ENCODE assay signal across 8 cellular contexts in the genomic region with DNA sequence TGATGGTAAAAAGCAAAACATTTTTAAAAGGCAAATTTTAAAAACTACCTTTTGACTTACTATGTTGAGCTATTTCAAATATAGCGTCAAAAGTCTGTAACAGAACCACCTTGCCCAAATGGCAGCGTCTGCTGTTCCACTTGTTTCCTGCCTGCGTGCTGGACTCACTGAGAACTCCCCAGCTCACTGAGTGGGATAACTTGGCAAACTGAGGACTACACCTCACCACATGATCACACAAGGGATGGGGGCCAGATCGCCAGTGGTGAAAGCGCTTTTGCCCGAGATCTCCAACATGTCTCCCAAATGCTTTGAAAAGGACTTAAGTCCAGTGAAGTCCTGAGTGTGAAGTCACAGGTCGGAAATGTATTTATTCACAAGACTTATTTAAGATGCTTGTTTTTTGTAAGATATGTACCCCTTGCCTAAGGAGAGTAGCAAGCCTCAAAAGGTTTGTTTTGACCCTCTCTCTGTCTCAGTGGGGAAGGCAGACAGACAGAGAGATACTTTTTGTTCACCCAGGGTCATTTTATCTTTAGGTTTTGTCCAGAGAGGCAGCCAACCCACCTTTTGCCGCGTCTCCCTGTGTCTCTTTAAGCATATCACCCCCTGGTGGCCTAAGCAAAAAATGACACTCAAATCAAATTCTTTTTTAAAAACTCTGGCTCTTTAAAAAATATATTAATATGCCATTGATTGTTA.
A peak's percentile ranks its signal among the peaks of the same experiment; 100 is the strongest.
DNase-seq lines count a peak whose midpoint lies in the region; ATAC-seq and TF ChIP-seq lines count a peak whose summit lies in the region.

No MANE protein-coding gene starts in this region.

- POLR2A ChIA-PET in HCT116 (lab: Charles Lee): no interaction called here

- no peaks in the 10 kb centered on the region for H4K20me1 ChIP-seq in HCT116 (ENCODE audit: insufficient read depth)

- H2AFZ ChIP-seq in HCT116 (ENCODE audit: low read depth, low read length, poor library complexity, severe bottlenecking): no peak overlapping the region

- H3K4me1 ChIP-seq in HCT116 (ENCODE audit: control insufficient read depth in 1 of 2, insufficient read depth in 2 of 2, low read length in 2 of 2) (no peaks in the 10 kb centered on the region), ovary (ENCODE audit: insufficient read depth) (peaks cover 18% of the 10 kb centered on the region)

- peak; percentile 22 for DNase-seq in Daoy (ENCODE audit: low read depth)
- DNase-seq in HCT116 (ENCODE audit: low read depth, low spot score): peak; percentile 15
- peak; percentile 55 for DNase-seq in OCI-M1 (lab: John Stamatoyannopoulos, UW)
- DNase-seq in erythroblast (lab: John Stamatoyannopoulos, UW): peak; percentile 40 to 53
- DNase-seq in ovary: no peak
- DNase-seq in NCI-H774 (lab: John Stamatoyannopoulos, UW): no peak

- H3K9me2 ChIP-seq in HCT116 (ENCODE audit: insufficient read depth): no peaks in the 10 kb centered on the region

- H3K79me2 ChIP-seq in HCT116 (ENCODE audit: insufficient read depth, low read length): no peaks in the 10 kb centered on the region

- no peak overlapping the region for H3K9ac ChIP-seq in HCT116 (ENCODE audit: low read length)

- CTCF ChIA-PET in HCT116 (lab: Charles Lee): no interaction called here

- H3K4me3 ChIP-seq in HCT116 (replicated peaks in 1 of 2; ENCODE audit: low read depth in 1 of 2, low read length in 2 of 2): no peak overlapping the region
- no peak overlapping the region for H3K4me3 ChIP-seq in ovary

- peaks cover 29% of the 10 kb centered on the region for H3K27me3 ChIP-seq in HCT116 (ENCODE audit: insufficient read depth, low read length)
- no peaks in the 10 kb centered on the region for H3K27me3 ChIP-seq in ovary

- RAD21 ChIA-PET in HCT116 (lab: Charles Lee; ENCODE audit: low non-redundant PET in 1 of 2, low total read pairs in 2 of 2, uncharacterized antibody in 2 of 2, unreplicated experiment in 2 of 2): no interaction called here

- WGBS in ovary, 3 donors: 48 to 59% (median 57%) methylated on average over 9 of the region's 9 CpGs

- ATAC-seq in HCT116 (peak; percentile 58), HG03432 (IDR thresholded peaks at IDR 0.05; ENCODE audit: unreplicated experiment) (no peak), HG02678 (IDR thresholded peaks at IDR 0.05; ENCODE audit: unreplicated experiment) (no peak)

- no peak overlapping the region for H3K4me2 ChIP-seq in HCT116 (ENCODE audit: low read length)

- H3K27ac ChIP-seq in HCT116 (ENCODE audit: low read depth, low read length): no peak overlapping the region
- H3K27ac ChIP-seq in ovary: peak overlapping the region in 1 of 2 donors; percentile 50

- H3K36me3 ChIP-seq in HCT116 (ENCODE audit: control insufficient read depth in 1 of 2, insufficient read depth in 2 of 2, low read length in 2 of 2) (no peaks in the 10 kb centered on the region), ovary (no peaks in the 10 kb centered on the region)

- no peak for TF ChIP-seq POLR2A in HCT116 (IDR thresholded peaks at IDR 0.05; ENCODE audit: borderline replicate concordance, extremely low read depth, insufficient read depth, insufficient read length)
- no peak for TF ChIP-seq POLR2A in erythroblast (IDR thresholded peaks at IDR 0.05; ENCODE audit: low read length)
- TF ChIP-seq POLR2A in ovary (IDR thresholded peaks at IDR 0.05): no peak

- intact Hi-C loops in HCT116 (cut with micrococcal nuclease) (loop anchor here (1.0 to 10.0 kb wide), 2 partner anchors 237 to 331 kb away; no protein-coding TSS in a partner anchor), ovary (cut with DNase I) (loop anchor here (5.0 to 10.0 kb wide), 2 partner anchors 327 to 330 kb away; no protein-coding TSS in a partner anchor)

- peak; percentile 59 for TF ChIP-seq RAD21 in HCT116 (IDR thresholded peaks at IDR 0.05; ENCODE audit: low read depth)

- no TSS peak for BruUV-seq in HCT116 (replicated peaks; lab: Mats Ljungman, UMichigan)

- no peak for TF ChIP-seq EP300 in ovary (IDR thresholded peaks at IDR 0.05)

- TF ChIP-seq CTCF in HCT116 (IDR thresholded peaks at IDR 0.05 in 2 of 3, conservative IDR thresholded peaks at IDR 0.05 in 1 of 3; ENCODE audit: borderline replicate concordance in 1 of 3, insufficient read depth in 1 of 3, low read depth in 2 of 3, low read length in 2 of 3) (peak; percentile 56 to 69 (median 58)), ovary (IDR thresholded peaks at IDR 0.05) (peak in 2 of 3 donors; percentile 51 to 52)

- H3K9me3 ChIP-seq in HCT116 (ENCODE audit: control insufficient read depth in 1 of 2, insufficient read depth in 1 of 2, low read depth in 1 of 2, low read length in 2 of 2) (no peaks in the 10 kb centered on the region), ovary (no peaks in the 10 kb centered on the region)

TF ChIP-seq in HCT116, 20 proteins besides CTCF, POLR2A, EP300 and RAD21:
- TF ChIP-seq EZH2 (IDR thresholded peaks at IDR 0.05) (no peak), SIN3A (IDR thresholded peaks at IDR 0.05; ENCODE audit: low read depth) (no peak), TCF7L2 (IDR thresholded peaks at IDR 0.05; ENCODE audit: borderline replicate concordance, extremely low read depth, insufficient read depth, insufficient read length) (no peak), CEBPB (IDR thresholded peaks at IDR 0.05; ENCODE audit: low read depth) (no peak), FOSL1 (IDR thresholded peaks at IDR 0.05; ENCODE audit: low read depth) (no peak), SRF (IDR thresholded peaks at IDR 0.05; ENCODE audit: low read depth) (no peak), ZNF274 (IDR thresholded peaks at IDR 0.05; ENCODE audit: low read depth, low read length) (no peak), ZFX (IDR thresholded peaks at IDR 0.05) (no peak), CBX3 (IDR thresholded peaks at IDR 0.05; ENCODE audit: low read depth) (no peak), ELF1 (IDR thresholded peaks at IDR 0.05; ENCODE audit: borderline replicate concordance, low read depth) (no peak), YY1 (IDR thresholded peaks at IDR 0.05; ENCODE audit: extremely low read depth, insufficient replicate concordance, low read depth, low read length) (no peak), POLR2AphosphoS5 (IDR thresholded peaks at IDR 0.05; ENCODE audit: low read depth, low read length) (no peak), EGR1 (IDR thresholded peaks at IDR 0.05; ENCODE audit: low read depth) (no peak), JUND (IDR thresholded peaks at IDR 0.05) (no peak), EZH2phosphoT487 (IDR thresholded peaks at IDR 0.05; ENCODE audit: borderline replicate concordance) (no peak)
- TF ChIP-seq, protein P1, sequence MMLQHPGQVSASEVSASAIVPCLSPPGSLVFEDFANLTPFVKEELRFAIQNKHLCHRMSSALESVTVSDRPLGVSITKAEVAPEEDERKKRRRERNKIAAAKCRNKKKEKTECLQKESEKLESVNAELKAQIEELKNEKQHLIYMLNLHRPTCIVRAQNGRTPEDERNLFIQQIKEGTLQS (IDR thresholded peaks at IDR 0.05): no peak
- TF ChIP-seq, protein P2, sequence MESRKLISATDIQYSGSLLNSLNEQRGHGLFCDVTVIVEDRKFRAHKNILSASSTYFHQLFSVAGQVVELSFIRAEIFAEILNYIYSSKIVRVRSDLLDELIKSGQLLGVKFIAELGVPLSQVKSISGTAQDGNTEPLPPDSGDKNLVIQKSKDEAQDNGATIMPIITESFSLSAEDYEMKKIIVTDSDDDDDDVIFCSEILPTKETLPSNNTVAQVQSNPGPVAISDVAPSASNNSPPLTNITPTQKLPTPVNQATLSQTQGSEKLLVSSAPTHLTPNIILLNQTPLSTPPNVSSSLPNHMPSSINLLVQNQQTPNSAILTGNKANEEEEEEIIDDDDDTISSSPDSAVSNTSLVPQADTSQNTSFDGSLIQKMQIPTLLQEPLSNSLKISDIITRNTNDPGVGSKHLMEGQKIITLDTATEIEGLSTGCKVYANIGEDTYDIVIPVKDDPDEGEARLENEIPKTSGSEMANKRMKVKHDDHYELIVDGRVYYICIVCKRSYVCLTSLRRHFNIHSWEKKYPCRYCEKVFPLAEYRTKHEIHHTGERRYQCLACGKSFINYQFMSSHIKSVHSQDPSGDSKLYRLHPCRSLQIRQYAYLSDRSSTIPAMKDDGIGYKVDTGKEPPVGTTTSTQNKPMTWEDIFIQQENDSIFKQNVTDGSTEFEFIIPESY (IDR thresholded peaks at IDR 0.05; ENCODE audit: extremely low read depth, insufficient replicate concordance, low read length): no peak
- TF ChIP-seq, protein P3, sequence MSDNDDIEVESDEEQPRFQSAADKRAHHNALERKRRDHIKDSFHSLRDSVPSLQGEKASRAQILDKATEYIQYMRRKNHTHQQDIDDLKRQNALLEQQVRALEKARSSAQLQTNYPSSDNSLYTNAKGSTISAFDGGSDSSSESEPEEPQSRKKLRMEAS (IDR thresholded peaks at IDR 0.05): no peak

Comparison
In these comparisons a context has a peak if more than half of its experiments do, and no peak if none do; other contexts are left out.
1. DNase-seq: peak in Daoy (single experiment), HCT116 (single experiment), OCI-M1 (single experiment) and erythroblast (2 of 2); none in ovary (0 of 5) and NCI-H774 (single experiment).